Comparison of ENCODE assay signal across 8 cellular contexts in the genomic region with DNA sequence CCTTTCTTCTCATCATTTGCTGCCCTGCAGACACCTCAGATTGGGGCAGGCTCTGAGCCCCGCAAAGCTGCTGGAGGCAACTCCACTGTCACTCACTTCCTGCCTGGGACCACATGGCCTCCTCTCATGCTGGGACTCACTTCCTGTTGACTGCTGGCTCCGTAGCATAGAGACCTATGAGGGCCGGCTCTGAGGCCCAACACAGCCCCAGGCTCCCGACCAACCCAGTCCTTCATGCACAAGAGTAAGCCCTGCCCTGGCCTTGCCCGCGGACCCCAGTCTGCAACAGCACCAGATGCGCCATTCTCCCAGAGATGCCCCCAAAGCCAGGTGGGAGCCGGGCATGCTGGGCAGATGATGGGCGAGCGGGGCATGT. TPM values are rescaled to one million over a fixed set of nuclear protein-coding genes. Genes with fewer than 3 reads are reported as not detected.
DNase-seq lines count a peak whose midpoint lies in the region; ATAC-seq and TF ChIP-seq lines count a peak whose summit lies in the region.

No MANE protein-coding gene starts in this region.

- ATAC-seq in DND-41 (ENCODE audit: insufficient read depth, low read depth) (peak; percentile 100), GM21786 (IDR thresholded peaks at IDR 0.05; ENCODE audit: unreplicated experiment) (peak; percentile 83), sciatic nerve (peak; percentile 67)
- peak; percentile 99 for ATAC-seq in activated naive CD8-positive, alpha-beta T cell treated with anti-CD3 and anti-CD28 coated beads, Interleukin-2, amount 50 U/mL, for 24 hours

- peaks cover 21% of the 10 kb centered on the region for H3K4me1 ChIP-seq in DND-41 (ENCODE audit: insufficient read depth, low read length)

- no peaks in the 10 kb centered on the region for H3K79me2 ChIP-seq in DND-41 (ENCODE audit: insufficient read depth, low read length)

- no peaks in the 10 kb centered on the region for H4K20me1 ChIP-seq in DND-41 (ENCODE audit: insufficient read depth, low read length)

- H3K36me3 ChIP-seq in DND-41 (ENCODE audit: insufficient read depth, low read length): peaks cover 28% of the 10 kb centered on the region

- H3K4me1 Mint-ChIP-seq in activated naive CD8-positive, alpha-beta T cell treated with anti-CD3 and anti-CD28 coated beads, Interleukin-2, amount 50 U/mL, for 24 hours: peaks cover 51% of the 10 kb centered on the region
- peaks cover 6% of the 10 kb centered on the region for H3K4me1 Mint-ChIP-seq in progenitor cell of endocrine pancreas (ENCODE audit: low read depth)

- H3K9me3 Mint-ChIP-seq in activated naive CD8-positive, alpha-beta T cell treated with anti-CD3 and anti-CD28 coated beads, Interleukin-2, amount 50 U/mL, for 24 hours: no peaks in the 10 kb centered on the region
- no peaks in the 10 kb centered on the region for H3K9me3 Mint-ChIP-seq in progenitor cell of endocrine pancreas (ENCODE audit: low read depth)

- peaks cover 24% of the 10 kb centered on the region for H3K36me3 Mint-ChIP-seq in activated naive CD8-positive, alpha-beta T cell treated with anti-CD3 and anti-CD28 coated beads, Interleukin-2, amount 50 U/mL, for 24 hours (ENCODE audit: low read depth)
- H3K36me3 Mint-ChIP-seq in progenitor cell of endocrine pancreas (ENCODE audit: insufficient read depth): peaks cover 3% of the 10 kb centered on the region

- H3K4me2 ChIP-seq in DND-41 (ENCODE audit: insufficient read depth, low read length): peak overlapping the region; percentile 44

- TF ChIP-seq CTCF in DND-41 (IDR thresholded peaks at IDR 0.05; ENCODE audit: borderline replicate concordance, extremely low read depth, low read length, poor library complexity, severe bottlenecking) (no peak), progenitor cell of endocrine pancreas (IDR thresholded peaks at IDR 0.05; ENCODE audit: unreplicated experiment) (no peak)

- H3K9ac ChIP-seq in DND-41 (ENCODE audit: low read depth, low read length): peak overlapping the region; percentile 37

- H3K27ac Mint-ChIP-seq in activated naive CD8-positive, alpha-beta T cell treated with anti-CD3 and anti-CD28 coated beads, Interleukin-2, amount 50 U/mL, for 24 hours: peak overlapping the region; percentile 93
- H3K27ac Mint-ChIP-seq in progenitor cell of endocrine pancreas: no peak overlapping the region

- H2AFZ ChIP-seq in DND-41 (ENCODE audit: low read depth, low read length): peak overlapping the region; percentile 87

- H3K4me3 Mint-ChIP-seq in activated naive CD8-positive, alpha-beta T cell treated with anti-CD3 and anti-CD28 coated beads, Interleukin-2, amount 50 U/mL, for 24 hours: peak overlapping the region; percentile 59
- no peak overlapping the region for H3K4me3 Mint-ChIP-seq in progenitor cell of endocrine pancreas (ENCODE audit: low read depth)

- no peaks in the 10 kb centered on the region for H3K9me3 ChIP-seq in DND-41 (ENCODE audit: insufficient read depth, low read length, severe bottlenecking)

- no peaks in the 10 kb centered on the region for H3K27me3 Mint-ChIP-seq in activated naive CD8-positive, alpha-beta T cell treated with anti-CD3 and anti-CD28 coated beads, Interleukin-2, amount 50 U/mL, for 24 hours
- no peaks in the 10 kb centered on the region for H3K27me3 Mint-ChIP-seq in progenitor cell of endocrine pancreas

- H3K4me3 ChIP-seq in DND-41 (ENCODE audit: low read depth in 1 of 2, low read length in 2 of 2): peak overlapping the region in 1 of 2 experiments; percentile 32; a peak in 2 of 4 replicates

- intact Hi-C loops in sciatic nerve (cut with DNase I): no loop called here

- DNase-seq in DND-41: peak; percentile 84
- peak; percentile 70 for DNase-seq in SIG-M5 treated with dmso at 0.1 percent for 504 hours (lab: John Stamatoyannopoulos, UW; ENCODE audit: unreplicated experiment)
- DNase-seq in activated naive CD8-positive, alpha-beta T cell treated with anti-CD3 and anti-CD28 coated beads, Interleukin-2, amount 50 U/mL, for 24 hours: peak; percentile 60
- DNase-seq in sciatic nerve (ENCODE audit: low spot score): no peak
- DNase-seq in amniotic stem cell (lab: John Stamatoyannopoulos, UW): no peak
- no peak for DNase-seq in progenitor cell of endocrine pancreas (ENCODE audit: low spot score, unreplicated experiment)
- DNase-seq in GM03348 (ENCODE audit: low spot score): no peak

- H3K27me3 ChIP-seq in DND-41 (ENCODE audit: insufficient read depth, low read length, poor library complexity): no peaks in the 10 kb centered on the region

- H3K27ac ChIP-seq in DND-41 (ENCODE audit: low read length): peak overlapping the region; percentile 91

RNA-seq across cellular contexts. Expression of gene DNMT3A, which starts 55.7 kb away (rescaled TPM):
- total RNA-seq in sciatic nerve (35.0 TPM), progenitor cell of endocrine pancreas (166 and 168 TPM in 2 replicates)

Comparison
In these comparisons a context has a peak if more than half of its experiments do, and no peak if none do; other contexts are left out.
1. DNase-seq: peak in DND-41 (single experiment), SIG-M5 treated with dmso at 0.1 percent for 504 hours (single experiment) and activated naive CD8-positive, alpha-beta T cell treated with anti-CD3 and anti-CD28 coated beads, Interleukin-2, amount 50 U/mL, for 24 hours (single experiment); none in sciatic nerve (single experiment), amniotic stem cell (single experiment), progenitor cell of endocrine pancreas (single experiment) and GM03348 (single experiment).
2. Peak in every context shown above with its lines, with median percentiles within 50 percentile points of each other: ATAC-seq.